20 cellular contexts compared by ENCODE assay signal in the genomic region with DNA sequence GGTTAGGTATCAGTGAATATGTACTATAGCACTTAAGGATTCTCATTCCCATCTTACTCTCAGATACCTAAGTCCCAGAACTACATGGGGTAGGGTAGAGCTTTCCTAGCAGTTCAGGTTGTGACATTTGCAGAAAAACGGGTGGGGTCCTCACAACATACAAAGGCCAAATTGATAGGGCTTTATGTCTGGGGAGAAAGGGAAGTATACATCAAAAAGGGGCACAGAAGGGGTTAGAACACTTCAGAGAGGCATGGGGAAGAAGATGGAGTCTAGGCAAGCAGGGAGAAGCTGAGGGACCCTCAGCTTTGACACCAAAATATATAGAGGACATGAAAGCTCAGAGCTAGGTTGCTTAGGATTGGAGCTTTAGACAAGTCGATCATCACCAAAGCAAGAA. TPM values are rescaled to one million over a fixed set of nuclear protein-coding genes. Genes with fewer than 3 reads are reported as not detected.
DNase-seq lines count a peak whose midpoint lies in the region; ATAC-seq, FAIRE-seq and TF ChIP-seq lines count a peak whose summit lies in the region.
"Had no signal": no experiment of that assay in that cellular context is flagged by ENCODE, and none has a peak within 500 bp of the region (broad histone marks: within the 10 kb centered on the region; RNA-seq: fewer than 3 reads in every experiment).

No MANE protein-coding gene starts in this region.

- peak overlapping the region; percentile 16 for H3K4me3 Mint-ChIP-seq in glutamatergic neuron (ENCODE audit: unreplicated experiment)
- no peak overlapping the region for H3K4me3 Mint-ChIP-seq in progenitor cell of endocrine pancreas (ENCODE audit: low read depth)
- H3K4me3 Mint-ChIP-seq: CD14-positive monocyte; CD4-positive, alpha-beta memory T cell; HFFc6 had no signal

- H3K4me2 ChIP-seq in HepG2 (ENCODE audit: low read depth, low read length) = no peak overlapping the region
- H3K4me2 ChIP-seq: BLaER1 had no signal

- no peak for DNase-seq in HepG2 (ENCODE audit: low spot score)
- DNase-seq in right lobe of liver = no peak
- DNase-seq in glutamatergic neuron = no peak
- DNase-seq in progenitor cell of endocrine pancreas (ENCODE audit: low spot score, unreplicated experiment) = no peak
- DNase-seq in medulla oblongata (ENCODE audit: extremely low spot score) = no peak
- DNase-seq in activated naive CD4-positive, alpha-beta T cell treated with anti-CD3 and anti-CD28 coated beads, Interleukin-2, amount 50 U/mL, for 72 hours (ENCODE audit: low spot score in 2 of 2) = no peak
- DNase-seq in dedifferentiated amniotic fluid mesenchymal stem cell (ENCODE audit: extremely low spot score) = no peak
- DNase-seq: 8988T; CD4-positive, alpha-beta memory T cell; DMS153; DMS79; GDM1; GOT3; H7; HFFc6 had no signal

- TF ChIP-seq RAD21 in HepG2 (CRISPR knock-in tag; IDR thresholded peaks at IDR 0.05) = no peak

- TF ChIP-seq EP300 in HepG2 (IDR thresholded peaks at IDR 0.05; ENCODE audit: low read depth in 2 of 2, low read length in 2 of 2) (no peak), HepG2 (CRISPR knock-in tag; IDR thresholded peaks at IDR 0.05; ENCODE audit: borderline replicate concordance) (no peak)

- no peak for TF ChIP-seq POLR2A in HepG2 (IDR thresholded peaks at IDR 0.05; ENCODE audit: insufficient read depth in 1 of 2, low read depth in 2 of 2, low read length in 2 of 2)
- TF ChIP-seq POLR2A in right lobe of liver (IDR thresholded peaks at IDR 0.05) = no peak

- H3K4me1 Mint-ChIP-seq in glutamatergic neuron (ENCODE audit: low read depth, unreplicated experiment) (peaks cover 16% of the 10 kb centered on the region), progenitor cell of endocrine pancreas (ENCODE audit: low read depth) (peaks cover 19% of the 10 kb centered on the region)

- H4K20me1 ChIP-seq in HepG2 (ENCODE audit: insufficient read depth, low read length) = no peaks in the 10 kb centered on the region

- H3K9me3 Mint-ChIP-seq in glutamatergic neuron (ENCODE audit: unreplicated experiment) (peaks cover 4% of the 10 kb centered on the region), progenitor cell of endocrine pancreas (ENCODE audit: low read depth) (no peaks in the 10 kb centered on the region)
- no peaks in the 10 kb centered on the region for H3K9me3 Mint-ChIP-seq in activated naive CD4-positive, alpha-beta T cell treated with anti-CD3 and anti-CD28 coated beads, Interleukin-2, amount 50 U/mL, for 72 hours
- H3K9me3 Mint-ChIP-seq: CD4-positive, alpha-beta memory T cell; HFFc6 had no signal

- H3K27me3 ChIP-seq in HepG2 (ENCODE audit: control insufficient read depth in 1 of 2, insufficient read depth in 2 of 2, low read length in 2 of 2) (no peaks in the 10 kb centered on the region; a peak in 1 of 5 replicates), right lobe of liver (no peaks in the 10 kb centered on the region)
- H3K27me3 ChIP-seq: BLaER1 had no signal

- no peak overlapping the region for H3K9ac ChIP-seq in HepG2 (ENCODE audit: insufficient read depth, low read depth, low read length)
- H3K9ac ChIP-seq: BLaER1 had no signal

- CTCF ChIA-PET in HepG2 (lab: Yijun Ruan, JAX; ENCODE audit: low intra/inter-chr PET ratio, low total read pairs) = interaction anchor here (1.5 kb wide), 1 partner anchor 282 kb away, joined by 3 read pairs; no protein-coding TSS in a partner anchor

- 74% methylated on average over 2 of the region's 2 CpGs for WGBS in HepG2 (ENCODE audit: low lambda C conversion rate)
- WGBS in right lobe of liver (ENCODE audit: insufficient coverage, low coverage, low lambda C conversion rate, missing lambda C conversion rate) = 79% methylated on average over 2 of the region's 2 CpGs

- no TSS peak for BruUV-seq in HepG2 (replicated peaks; lab: Mats Ljungman, UMichigan)

- POLR2A ChIA-PET in HepG2 (lab: Yijun Ruan, JAX) = interaction anchor here (10.4 kb wide), 1 partner anchor 285 kb away, joined by 231 read pairs; no protein-coding TSS in a partner anchor

- no peak overlapping the region for H3K27ac Mint-ChIP-seq in glutamatergic neuron (ENCODE audit: unreplicated experiment)
- H3K27ac Mint-ChIP-seq in progenitor cell of endocrine pancreas = peak overlapping the region; percentile 14
- no peak overlapping the region for H3K27ac Mint-ChIP-seq in activated naive CD4-positive, alpha-beta T cell treated with anti-CD3 and anti-CD28 coated beads, Interleukin-2, amount 50 U/mL, for 72 hours
- H3K27ac Mint-ChIP-seq: HFFc6 had no signal

- no peak for FAIRE-seq in HepG2 (lab: Jason Lieb, UNC)
- FAIRE-seq: GM12892 had no signal

- no peak overlapping the region for H2AFZ ChIP-seq in HepG2 (ENCODE audit: low read length)

- no peaks in the 10 kb centered on the region for H3K36me3 Mint-ChIP-seq in glutamatergic neuron (ENCODE audit: unreplicated experiment)
- H3K36me3 Mint-ChIP-seq in progenitor cell of endocrine pancreas (ENCODE audit: insufficient read depth) = peaks cover 4% of the 10 kb centered on the region
- peaks cover 12% of the 10 kb centered on the region in 2 donors for H3K36me3 Mint-ChIP-seq in activated naive CD4-positive, alpha-beta T cell treated with anti-CD3 and anti-CD28 coated beads, Interleukin-2, amount 50 U/mL, for 72 hours

- peaks cover 22% of the 10 kb centered on the region for H3K4me1 ChIP-seq in HepG2 (ENCODE audit: insufficient read depth, low read length)
- peaks cover 0 to 18% (median 9%) of the 10 kb centered on the region in 4 donors for H3K4me1 ChIP-seq in right lobe of liver

- peaks cover 13% of the 10 kb centered on the region for H3K27me3 Mint-ChIP-seq in glutamatergic neuron (ENCODE audit: unreplicated experiment)
- no peaks in the 10 kb centered on the region for H3K27me3 Mint-ChIP-seq in progenitor cell of endocrine pancreas
- H3K27me3 Mint-ChIP-seq: CD4-positive, alpha-beta memory T cell had no signal

- no peaks in the 10 kb centered on the region for H3K9me3 ChIP-seq in HepG2 (ENCODE audit: low read length)
- H3K9me3 ChIP-seq in right lobe of liver = no peaks in the 10 kb centered on the region
- H3K9me3 ChIP-seq: BLaER1 had no signal

- peaks cover 17% of the 10 kb centered on the region for H3K79me2 ChIP-seq in HepG2 (ENCODE audit: insufficient read depth, low read length)

- H3K27ac ChIP-seq in HepG2 (ENCODE audit: extremely low read length, insufficient read depth, low read length) = no peak overlapping the region
- no peak overlapping the region for H3K27ac ChIP-seq in right lobe of liver
- H3K27ac ChIP-seq: BLaER1 had no signal

- TF ChIP-seq CTCF in HepG2 (CRISPR knock-in tag; IDR thresholded peaks at IDR 0.05) (no peak), right lobe of liver (IDR thresholded peaks at IDR 0.05) (no peak), glutamatergic neuron (IDR thresholded peaks at IDR 0.05; ENCODE audit: partially characterized antibody, unreplicated experiment) (no peak), progenitor cell of endocrine pancreas (IDR thresholded peaks at IDR 0.05; ENCODE audit: unreplicated experiment) (no peak)

- peaks cover 0 to 14% of the 10 kb centered on the region in 2 experiments; a peak in 3 of 5 replicates for H3K36me3 ChIP-seq in HepG2 (replicated peaks in 1 of 2; ENCODE audit: control insufficient read depth in 1 of 2, insufficient read depth in 2 of 2, low read length in 2 of 2)
- peaks cover 0 to 14% (median 2%) of the 10 kb centered on the region in 4 donors for H3K36me3 ChIP-seq in right lobe of liver

- in situ Hi-C loops in HepG2 (cut with HindIII; ENCODE audit: extremely low pct_ligation_motif_present, low pct_unique_long_range_greater_than_20kb) = loop anchor here (10.0 to 25.0 kb wide), 2 partner anchors 178 to 219 kb away; partner anchors contain the start of gene PTCH2

- ATAC-seq in HepG2 (no peak), right lobe of liver (no peak), GM18498 (IDR thresholded peaks at IDR 0.05; ENCODE audit: unreplicated experiment) (no peak)
- no peak for ATAC-seq in activated naive CD4-positive, alpha-beta T cell treated with anti-CD3 and anti-CD28 coated beads, Interleukin-2, amount 50 U/mL, for 72 hours
- ATAC-seq: HCT116 had no signal

- intact Hi-C loops in HepG2 (cut with micrococcal nuclease; ENCODE audit: unreplicated experiment) (loop anchor here (2.0 kb wide), 1 partner anchor 475 kb away; the partner anchor contains the start of gene TESK2), right lobe of liver (cut with DNase I) (loop anchor here (5.0 to 10.0 kb wide), 2 partner anchors 282 to 479 kb away; partner anchors contain the start of gene TESK2 (in 1 of the 2))

- H3K4me3 ChIP-seq in HepG2 (replicated peaks in 1 of 3; ENCODE audit: insufficient read depth in 1 of 3, low read depth in 2 of 3, low read length in 3 of 3) (no peak overlapping the region), right lobe of liver (no peak overlapping the region)
- H3K4me3 ChIP-seq: BLaER1 had no signal

RNA-seq across cellular contexts. Expression of gene UROD, which starts 3.6 kb away (rescaled TPM):
- total RNA-seq in HepG2 (2016; rRNA removed; fragmentation: Illumina TruSeq; extraction: Trizol) = 171 and 243 TPM in 2 replicates
- total RNA-seq in HepG2 (2016; cell fraction: cytosol; rRNA removed; fragmentation: Illumina TruSeq; extraction: Trizol; ENCODE audit: low read depth) = 52.3 and 57.9 TPM in 2 replicates
- total RNA-seq in HepG2 (2016; cell fraction: insoluble cytoplasmic fraction; rRNA removed; fragmentation: Illumina TruSeq; extraction: Trizol) = 176 and 234 TPM in 2 replicates
- 80.0 and 84.0 TPM in 2 replicates for total RNA-seq in HepG2 (2016; cell fraction: membrane; rRNA removed; fragmentation: Illumina TruSeq; extraction: Trizol)
- total RNA-seq in HepG2 (2016; cell fraction: nucleus; rRNA removed; fragmentation: Illumina TruSeq; extraction: Trizol) = 104 and 109 TPM in 2 replicates
- polyA plus RNA-seq in HepG2 (2011; rRNA removed) = 162 and 172 TPM in 2 replicates
- polyA plus RNA-seq in HepG2 (2011; cell fraction: cytosol; rRNA removed) = 149 and 186 TPM in 2 replicates
- polyA plus RNA-seq in HepG2 (2011; cell fraction: nucleus; rRNA removed) = 221 and 235 TPM in 2 replicates
- polyA plus RNA-seq in HepG2 (2012) = 54.1 and 58.6 TPM in 2 replicates
- polyA plus RNA-seq in HepG2 (2016; cell fraction: cytosol; fragmentation: Illumina TruSeq; extraction: Trizol; ENCODE audit: low read depth) = 54.0 and 55.9 TPM in 2 replicates
- 208 and 224 TPM in 2 replicates for polyA plus RNA-seq in HepG2 (2016; cell fraction: insoluble cytoplasmic fraction; fragmentation: Illumina TruSeq; extraction: Trizol; ENCODE audit: low read depth)
- polyA plus RNA-seq in HepG2 (2016; cell fraction: membrane; fragmentation: Illumina TruSeq; extraction: Trizol; ENCODE audit: low read depth) = 72.8 and 73.2 TPM in 2 replicates
- 178 and 190 TPM in 2 replicates for polyA plus RNA-seq in HepG2 (2016; cell fraction: nucleus; fragmentation: Illumina TruSeq; extraction: Trizol; ENCODE audit: insufficient read depth, low read depth)
- polyA minus RNA-seq in HepG2 (2011; rRNA and poly(A)+ RNA removed; ENCODE audit: low replicate concordance) = 175 and 194 TPM in 2 replicates
- polyA minus RNA-seq in HepG2 (2011; cell fraction: cytosol; rRNA and poly(A)+ RNA removed) = 36.4 and 37.4 TPM in 2 replicates
- polyA minus RNA-seq in HepG2 (2011; cell fraction: nucleus; rRNA and poly(A)+ RNA removed) = 48.0 and 55.0 TPM in 2 replicates
- 10 to 100 TPM; 57.8 to 92.8 (median 71.2) TPM for total RNA-seq in right lobe of liver
- 90.4 TPM for total RNA-seq in glutamatergic neuron (ENCODE audit: unreplicated experiment)
- total RNA-seq in progenitor cell of endocrine pancreas = 61.5 and 64.4 TPM in 2 replicates
- total RNA-seq in activated naive CD4-positive, alpha-beta T cell treated with anti-CD3 and anti-CD28 coated beads, Interleukin-2, amount 50 U/mL, for 72 hours = 100 to 1,000 TPM; 149 to 176 TPM

RNA-seq across cellular contexts. Expression of gene HECTD3, which starts 4.6 kb away (rescaled TPM):
- total RNA-seq in HepG2 (2016; rRNA removed; fragmentation: Illumina TruSeq; extraction: Trizol) = 16.2 and 18.6 TPM in 2 replicates
- 2.3 and 2.5 TPM in 2 replicates for total RNA-seq in HepG2 (2016; cell fraction: cytosol; rRNA removed; fragmentation: Illumina TruSeq; extraction: Trizol; ENCODE audit: low read depth)
- 13.8 and 18.5 TPM in 2 replicates for total RNA-seq in HepG2 (2016; cell fraction: insoluble cytoplasmic fraction; rRNA removed; fragmentation: Illumina TruSeq; extraction: Trizol)
- total RNA-seq in HepG2 (2016; cell fraction: membrane; rRNA removed; fragmentation: Illumina TruSeq; extraction: Trizol) = 4.6 and 6.4 TPM in 2 replicates
- total RNA-seq in HepG2 (2016; cell fraction: nucleus; rRNA removed; fragmentation: Illumina TruSeq; extraction: Trizol) = 14.0 and 15.5 TPM in 2 replicates
- polyA plus RNA-seq in HepG2 (2011; rRNA removed) = 24.5 and 27.1 TPM in 2 replicates
- 19.4 and 21.0 TPM in 2 replicates for polyA plus RNA-seq in HepG2 (2011; cell fraction: cytosol; rRNA removed)
- 86.2 and 90.2 TPM in 2 replicates for polyA plus RNA-seq in HepG2 (2011; cell fraction: nucleus; rRNA removed)
- polyA plus RNA-seq in HepG2 (2012) = 11.7 and 15.3 TPM in 2 replicates
- polyA plus RNA-seq in HepG2 (2016; cell fraction: cytosol; fragmentation: Illumina TruSeq; extraction: Trizol; ENCODE audit: low read depth) = 1.4 and 1.9 TPM in 2 replicates
- 17.1 and 21.5 TPM in 2 replicates for polyA plus RNA-seq in HepG2 (2016; cell fraction: insoluble cytoplasmic fraction; fragmentation: Illumina TruSeq; extraction: Trizol; ENCODE audit: low read depth)
- 4.6 and 6.1 TPM in 2 replicates for polyA plus RNA-seq in HepG2 (2016; cell fraction: membrane; fragmentation: Illumina TruSeq; extraction: Trizol; ENCODE audit: low read depth)
- 38.8 and 41.9 TPM in 2 replicates for polyA plus RNA-seq in HepG2 (2016; cell fraction: nucleus; fragmentation: Illumina TruSeq; extraction: Trizol; ENCODE audit: insufficient read depth, low read depth)
- polyA minus RNA-seq in HepG2 (2011; rRNA and poly(A)+ RNA removed; ENCODE audit: low replicate concordance) = 38.1 and 44.2 TPM in 2 replicates
- polyA minus RNA-seq in HepG2 (2011; cell fraction: cytosol; rRNA and poly(A)+ RNA removed) = 13.9 and 14.3 TPM in 2 replicates
- polyA minus RNA-seq in HepG2 (2011; cell fraction: nucleus; rRNA and poly(A)+ RNA removed) = 17.5 and 23.1 TPM in 2 replicates
- total RNA-seq in right lobe of liver = 10 to 100 TPM; 26.8 to 38.2 (median 29.1) TPM
- 137 TPM for total RNA-seq in glutamatergic neuron (ENCODE audit: unreplicated experiment)
- total RNA-seq in progenitor cell of endocrine pancreas = 43.5 and 44.2 TPM in 2 replicates
- total RNA-seq in activated naive CD4-positive, alpha-beta T cell treated with anti-CD3 and anti-CD28 coated beads, Interleukin-2, amount 50 U/mL, for 72 hours = 10 to 100 TPM; 23.9 to 24.3 TPM

RNA-seq across cellular contexts. Expression of gene EIF2B3, which starts 29.3 kb away (rescaled TPM):
- total RNA-seq in HepG2 (2016; rRNA removed; fragmentation: Illumina TruSeq; extraction: Trizol) (41.0 and 62.6 TPM in 2 replicates), right lobe of liver (10 to 100 TPM; 12.0 to 29.1 (median 17.2) TPM), glutamatergic neuron (ENCODE audit: unreplicated experiment) (50.0 TPM), progenitor cell of endocrine pancreas (20.1 and 21.0 TPM in 2 replicates)
- 9.5 and 10.1 TPM in 2 replicates for total RNA-seq in HepG2 (2016; cell fraction: cytosol; rRNA removed; fragmentation: Illumina TruSeq; extraction: Trizol; ENCODE audit: low read depth)
- total RNA-seq in HepG2 (2016; cell fraction: insoluble cytoplasmic fraction; rRNA removed; fragmentation: Illumina TruSeq; extraction: Trizol) = 39.3 and 67.7 TPM in 2 replicates
- total RNA-seq in HepG2 (2016; cell fraction: membrane; rRNA removed; fragmentation: Illumina TruSeq; extraction: Trizol) = 13.5 and 13.7 TPM in 2 replicates
- total RNA-seq in HepG2 (2016; cell fraction: nucleus; rRNA removed; fragmentation: Illumina TruSeq; extraction: Trizol) = 24.8 and 30.1 TPM in 2 replicates
- polyA plus RNA-seq in HepG2 (2011; rRNA removed) = 17.1 and 20.1 TPM in 2 replicates
- polyA plus RNA-seq in HepG2 (2011; cell fraction: cytosol; rRNA removed) = 14.3 and 17.4 TPM in 2 replicates
- 4.6 and 6.5 TPM in 2 replicates for polyA plus RNA-seq in HepG2 (2011; cell fraction: nucleus; rRNA removed)
- 18.6 and 21.6 TPM in 2 replicates for polyA plus RNA-seq in HepG2 (2012)
- polyA plus RNA-seq in HepG2 (2016; cell fraction: cytosol; fragmentation: Illumina TruSeq; extraction: Trizol; ENCODE audit: low read depth) = 5.6 and 5.8 TPM in 2 replicates
- 51.1 and 52.1 TPM in 2 replicates for polyA plus RNA-seq in HepG2 (2016; cell fraction: insoluble cytoplasmic fraction; fragmentation: Illumina TruSeq; extraction: Trizol; ENCODE audit: low read depth)
- polyA plus RNA-seq in HepG2 (2016; cell fraction: membrane; fragmentation: Illumina TruSeq; extraction: Trizol; ENCODE audit: low read depth) = 6.7 and 6.9 TPM in 2 replicates
- polyA plus RNA-seq in HepG2 (2016; cell fraction: nucleus; fragmentation: Illumina TruSeq; extraction: Trizol; ENCODE audit: insufficient read depth, low read depth) = 14.3 and 17.5 TPM in 2 replicates
- polyA minus RNA-seq in HepG2 (2011; rRNA and poly(A)+ RNA removed; ENCODE audit: low replicate concordance) = 12.9 and 18.9 TPM in 2 replicates
- polyA minus RNA-seq in HepG2 (2011; cell fraction: cytosol; rRNA and poly(A)+ RNA removed) = 8.2 and 12.9 TPM in 2 replicates
- polyA minus RNA-seq in HepG2 (2011; cell fraction: nucleus; rRNA and poly(A)+ RNA removed) = 24.9 and 35.5 TPM in 2 replicates
- 10 to 100 TPM; 35.8 to 43.4 TPM for total RNA-seq in activated naive CD4-positive, alpha-beta T cell treated with anti-CD3 and anti-CD28 coated beads, Interleukin-2, amount 50 U/mL, for 72 hours
